In the genomic region with DNA sequence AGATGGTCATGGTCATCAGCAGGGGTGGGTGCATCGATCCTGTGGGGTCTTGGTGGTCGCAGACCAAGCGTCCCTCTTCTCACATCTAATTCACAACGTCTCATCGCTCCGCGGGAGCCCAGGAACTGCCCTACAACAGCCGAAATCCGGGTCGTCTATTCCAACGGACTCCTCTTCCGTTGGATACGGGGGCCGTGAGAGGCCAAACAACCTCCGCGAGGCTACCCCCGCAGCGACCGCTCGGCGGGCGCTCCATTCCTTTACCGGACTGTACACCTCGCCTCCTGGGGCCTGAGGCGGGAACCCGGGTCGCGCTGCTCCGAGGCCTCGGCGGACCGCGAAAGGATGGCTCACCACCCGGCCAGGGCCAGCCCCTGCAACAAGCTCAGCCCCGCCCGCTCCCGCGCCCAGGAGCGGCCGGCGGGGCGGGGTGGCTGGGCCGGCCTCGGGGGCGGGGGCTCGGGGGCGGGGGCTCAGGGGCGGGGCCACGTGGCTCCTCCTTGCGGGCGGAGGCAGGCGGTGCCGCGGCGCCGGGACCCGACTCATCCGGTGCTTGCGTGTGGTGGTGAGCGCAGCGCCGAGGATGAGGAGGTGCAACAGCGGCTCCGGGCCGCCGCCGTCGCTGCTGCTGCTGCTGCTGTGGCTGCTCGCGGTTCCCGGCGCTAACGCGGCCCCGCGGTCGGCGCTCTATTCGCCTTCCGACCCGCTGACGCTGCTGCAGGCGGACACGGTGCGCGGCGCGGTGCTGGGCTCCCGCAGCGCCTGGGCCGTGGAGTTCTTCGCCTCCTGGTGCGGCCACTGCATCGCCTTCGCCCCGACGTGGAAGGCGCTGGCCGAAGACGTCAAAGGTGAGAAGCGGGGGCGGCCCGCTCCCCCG, we compare ENCODE assay signal across 1 cellular context.
TF ChIP-seq lines count a peak whose summit lies in the region.

A gene with protein sequence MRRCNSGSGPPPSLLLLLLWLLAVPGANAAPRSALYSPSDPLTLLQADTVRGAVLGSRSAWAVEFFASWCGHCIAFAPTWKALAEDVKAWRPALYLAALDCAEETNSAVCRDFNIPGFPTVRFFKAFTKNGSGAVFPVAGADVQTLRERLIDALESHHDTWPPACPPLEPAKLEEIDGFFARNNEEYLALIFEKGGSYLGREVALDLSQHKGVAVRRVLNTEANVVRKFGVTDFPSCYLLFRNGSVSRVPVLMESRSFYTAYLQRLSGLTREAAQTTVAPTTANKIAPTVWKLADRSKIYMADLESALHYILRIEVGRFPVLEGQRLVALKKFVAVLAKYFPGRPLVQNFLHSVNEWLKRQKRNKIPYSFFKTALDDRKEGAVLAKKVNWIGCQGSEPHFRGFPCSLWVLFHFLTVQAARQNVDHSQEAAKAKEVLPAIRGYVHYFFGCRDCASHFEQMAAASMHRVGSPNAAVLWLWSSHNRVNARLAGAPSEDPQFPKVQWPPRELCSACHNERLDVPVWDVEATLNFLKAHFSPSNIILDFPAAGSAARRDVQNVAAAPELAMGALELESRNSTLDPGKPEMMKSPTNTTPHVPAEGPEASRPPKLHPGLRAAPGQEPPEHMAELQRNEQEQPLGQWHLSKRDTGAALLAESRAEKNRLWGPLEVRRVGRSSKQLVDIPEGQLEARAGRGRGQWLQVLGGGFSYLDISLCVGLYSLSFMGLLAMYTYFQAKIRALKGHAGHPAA (plus strand): TSS at position 545 of the 877 bp plus-strand sequence. CDS start 39 bp downstream, at position 584.

TF ChIP-seq in H1, 55 proteins besides CTCF, POLR2A, EP300 and RAD21:
- TF ChIP-seq BRCA1 (IDR thresholded peaks at IDR 0.05; ENCODE audit: low read depth, low read length) (no peak), POLR2AphosphoS5 (IDR thresholded peaks at IDR 0.05; ENCODE audit: low read depth, low read length) (peak; percentile 74), CTBP2 (IDR thresholded peaks at IDR 0.05; ENCODE audit: borderline replicate concordance, insufficient read depth, insufficient read length, low read length) (no peak), TCF12 (IDR thresholded peaks at IDR 0.05; ENCODE audit: low read depth, low read length) (no peak), RNF2 (IDR thresholded peaks at IDR 0.05; ENCODE audit: borderline replicate concordance, low read depth, low read length, missing control alignments, poor library complexity, severe bottlenecking) (no peak), SIN3A (conservative IDR thresholded peaks at IDR 0.05 in 1 of 2, IDR thresholded peaks at IDR 0.05 in 1 of 2; ENCODE audit: low read depth in 1 of 2, low read length in 2 of 2) (peak in 1 of 2 experiments; percentile 16; a peak in 1 of 4 replicates), BACH1 (IDR thresholded peaks at IDR 0.05; ENCODE audit: low read length) (no peak), SAP30 (IDR thresholded peaks at IDR 0.05; ENCODE audit: insufficient read depth, insufficient replicate concordance, low read length) (no peak), PHF8 (conservative IDR thresholded peaks at IDR 0.05; ENCODE audit: low read depth, low read length) (peak; percentile 77), POU5F1 (IDR thresholded peaks at IDR 0.05; ENCODE audit: low read depth, low read length) (no peak), TBP (IDR thresholded peaks at IDR 0.05; ENCODE audit: low read depth, low read length) (peak; percentile 53), SRF (IDR thresholded peaks at IDR 0.05; ENCODE audit: low read depth, low read length) (no peak), KDM1A (IDR thresholded peaks at IDR 0.05; ENCODE audit: borderline replicate concordance, low read length) (no peak), RBBP5 (IDR thresholded peaks at IDR 0.05; ENCODE audit: borderline replicate concordance, low read depth, low read length) (peak; percentile 77; the same call in 1 of the 2 replicates), KDM4A (IDR thresholded peaks at IDR 0.05; ENCODE audit: low read depth, low read length, severe bottlenecking) (peak; percentile 98), SP4 (IDR thresholded peaks at IDR 0.05; ENCODE audit: low read length) (no peak), CHD2 (IDR thresholded peaks at IDR 0.05; ENCODE audit: low read length) (no peak), SIX5 (IDR thresholded peaks at IDR 0.05; ENCODE audit: low read depth, low read length) (no peak), TAF1 (IDR thresholded peaks at IDR 0.05; ENCODE audit: low read depth, low read length) (peak; percentile 92), RXRA (IDR thresholded peaks at IDR 0.05; ENCODE audit: insufficient read depth, low read depth, low read length) (no peak), EZH2 (IDR thresholded peaks at IDR 0.05; ENCODE audit: low read depth, low read length, severe bottlenecking) (peak; percentile 41), CREB1 (IDR thresholded peaks at IDR 0.05) (0 out of 2 replicates have a peak, but pooled peaks have one; percentile 25), SP1 (IDR thresholded peaks at IDR 0.05; ENCODE audit: low read depth, low read length) (no peak), GTF2F1 (IDR thresholded peaks at IDR 0.05; ENCODE audit: borderline replicate concordance, low read depth, low read length) (no peak), CEBPB (IDR thresholded peaks at IDR 0.05; ENCODE audit: low read depth, low read length) (no peak), ASH2L (IDR thresholded peaks at IDR 0.05; ENCODE audit: low read length) (no peak), TEAD4 (IDR thresholded peaks at IDR 0.05; ENCODE audit: low read depth, low read length) (no peak), JUN (IDR thresholded peaks at IDR 0.05; ENCODE audit: low read depth, low read length) (no peak), BCL11A (IDR thresholded peaks at IDR 0.05; ENCODE audit: low read depth in 2 of 2, low read length in 2 of 2) (no peak), HDAC2 (IDR thresholded peaks at IDR 0.05; ENCODE audit: borderline replicate concordance in 1 of 2, low read depth in 2 of 2, low read length in 2 of 2) (no peak; a peak in 1 of 4 replicates), EGR1 (IDR thresholded peaks at IDR 0.05; ENCODE audit: borderline replicate concordance, low read depth, low read length) (0 out of 2 replicates have a peak, but pooled peaks have one; percentile 13), GABPA (IDR thresholded peaks at IDR 0.05; ENCODE audit: borderline replicate concordance, insufficient read depth, low read length) (no peak), TAF7 (optimal IDR thresholded peaks at IDR 0.05; ENCODE audit: borderline replicate concordance, low read depth, low read length) (no peak), SUZ12 (IDR thresholded peaks at IDR 0.05; ENCODE audit: low read length) (no peak)
- TF ChIP-seq, protein P1, sequence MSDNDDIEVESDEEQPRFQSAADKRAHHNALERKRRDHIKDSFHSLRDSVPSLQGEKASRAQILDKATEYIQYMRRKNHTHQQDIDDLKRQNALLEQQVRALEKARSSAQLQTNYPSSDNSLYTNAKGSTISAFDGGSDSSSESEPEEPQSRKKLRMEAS (IDR thresholded peaks at IDR 0.05): no peak
- TF ChIP-seq, protein P2, sequence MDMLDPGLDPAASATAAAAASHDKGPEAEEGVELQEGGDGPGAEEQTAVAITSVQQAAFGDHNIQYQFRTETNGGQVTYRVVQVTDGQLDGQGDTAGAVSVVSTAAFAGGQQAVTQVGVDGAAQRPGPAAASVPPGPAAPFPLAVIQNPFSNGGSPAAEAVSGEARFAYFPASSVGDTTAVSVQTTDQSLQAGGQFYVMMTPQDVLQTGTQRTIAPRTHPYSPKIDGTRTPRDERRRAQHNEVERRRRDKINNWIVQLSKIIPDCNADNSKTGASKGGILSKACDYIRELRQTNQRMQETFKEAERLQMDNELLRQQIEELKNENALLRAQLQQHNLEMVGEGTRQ (IDR thresholded peaks at IDR 0.05; ENCODE audit: low read length): peak; percentile 23; the same call in 1 of the 2 replicates
- TF ChIP-seq, protein P3, sequence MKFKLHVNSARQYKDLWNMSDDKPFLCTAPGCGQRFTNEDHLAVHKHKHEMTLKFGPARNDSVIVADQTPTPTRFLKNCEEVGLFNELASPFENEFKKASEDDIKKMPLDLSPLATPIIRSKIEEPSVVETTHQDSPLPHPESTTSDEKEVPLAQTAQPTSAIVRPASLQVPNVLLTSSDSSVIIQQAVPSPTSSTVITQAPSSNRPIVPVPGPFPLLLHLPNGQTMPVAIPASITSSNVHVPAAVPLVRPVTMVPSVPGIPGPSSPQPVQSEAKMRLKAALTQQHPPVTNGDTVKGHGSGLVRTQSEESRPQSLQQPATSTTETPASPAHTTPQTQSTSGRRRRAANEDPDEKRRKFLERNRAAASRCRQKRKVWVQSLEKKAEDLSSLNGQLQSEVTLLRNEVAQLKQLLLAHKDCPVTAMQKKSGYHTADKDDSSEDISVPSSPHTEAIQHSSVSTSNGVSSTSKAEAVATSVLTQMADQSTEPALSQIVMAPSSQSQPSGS (IDR thresholded peaks at IDR 0.05; ENCODE audit: low read length): no peak
- TF ChIP-seq, protein P4, sequence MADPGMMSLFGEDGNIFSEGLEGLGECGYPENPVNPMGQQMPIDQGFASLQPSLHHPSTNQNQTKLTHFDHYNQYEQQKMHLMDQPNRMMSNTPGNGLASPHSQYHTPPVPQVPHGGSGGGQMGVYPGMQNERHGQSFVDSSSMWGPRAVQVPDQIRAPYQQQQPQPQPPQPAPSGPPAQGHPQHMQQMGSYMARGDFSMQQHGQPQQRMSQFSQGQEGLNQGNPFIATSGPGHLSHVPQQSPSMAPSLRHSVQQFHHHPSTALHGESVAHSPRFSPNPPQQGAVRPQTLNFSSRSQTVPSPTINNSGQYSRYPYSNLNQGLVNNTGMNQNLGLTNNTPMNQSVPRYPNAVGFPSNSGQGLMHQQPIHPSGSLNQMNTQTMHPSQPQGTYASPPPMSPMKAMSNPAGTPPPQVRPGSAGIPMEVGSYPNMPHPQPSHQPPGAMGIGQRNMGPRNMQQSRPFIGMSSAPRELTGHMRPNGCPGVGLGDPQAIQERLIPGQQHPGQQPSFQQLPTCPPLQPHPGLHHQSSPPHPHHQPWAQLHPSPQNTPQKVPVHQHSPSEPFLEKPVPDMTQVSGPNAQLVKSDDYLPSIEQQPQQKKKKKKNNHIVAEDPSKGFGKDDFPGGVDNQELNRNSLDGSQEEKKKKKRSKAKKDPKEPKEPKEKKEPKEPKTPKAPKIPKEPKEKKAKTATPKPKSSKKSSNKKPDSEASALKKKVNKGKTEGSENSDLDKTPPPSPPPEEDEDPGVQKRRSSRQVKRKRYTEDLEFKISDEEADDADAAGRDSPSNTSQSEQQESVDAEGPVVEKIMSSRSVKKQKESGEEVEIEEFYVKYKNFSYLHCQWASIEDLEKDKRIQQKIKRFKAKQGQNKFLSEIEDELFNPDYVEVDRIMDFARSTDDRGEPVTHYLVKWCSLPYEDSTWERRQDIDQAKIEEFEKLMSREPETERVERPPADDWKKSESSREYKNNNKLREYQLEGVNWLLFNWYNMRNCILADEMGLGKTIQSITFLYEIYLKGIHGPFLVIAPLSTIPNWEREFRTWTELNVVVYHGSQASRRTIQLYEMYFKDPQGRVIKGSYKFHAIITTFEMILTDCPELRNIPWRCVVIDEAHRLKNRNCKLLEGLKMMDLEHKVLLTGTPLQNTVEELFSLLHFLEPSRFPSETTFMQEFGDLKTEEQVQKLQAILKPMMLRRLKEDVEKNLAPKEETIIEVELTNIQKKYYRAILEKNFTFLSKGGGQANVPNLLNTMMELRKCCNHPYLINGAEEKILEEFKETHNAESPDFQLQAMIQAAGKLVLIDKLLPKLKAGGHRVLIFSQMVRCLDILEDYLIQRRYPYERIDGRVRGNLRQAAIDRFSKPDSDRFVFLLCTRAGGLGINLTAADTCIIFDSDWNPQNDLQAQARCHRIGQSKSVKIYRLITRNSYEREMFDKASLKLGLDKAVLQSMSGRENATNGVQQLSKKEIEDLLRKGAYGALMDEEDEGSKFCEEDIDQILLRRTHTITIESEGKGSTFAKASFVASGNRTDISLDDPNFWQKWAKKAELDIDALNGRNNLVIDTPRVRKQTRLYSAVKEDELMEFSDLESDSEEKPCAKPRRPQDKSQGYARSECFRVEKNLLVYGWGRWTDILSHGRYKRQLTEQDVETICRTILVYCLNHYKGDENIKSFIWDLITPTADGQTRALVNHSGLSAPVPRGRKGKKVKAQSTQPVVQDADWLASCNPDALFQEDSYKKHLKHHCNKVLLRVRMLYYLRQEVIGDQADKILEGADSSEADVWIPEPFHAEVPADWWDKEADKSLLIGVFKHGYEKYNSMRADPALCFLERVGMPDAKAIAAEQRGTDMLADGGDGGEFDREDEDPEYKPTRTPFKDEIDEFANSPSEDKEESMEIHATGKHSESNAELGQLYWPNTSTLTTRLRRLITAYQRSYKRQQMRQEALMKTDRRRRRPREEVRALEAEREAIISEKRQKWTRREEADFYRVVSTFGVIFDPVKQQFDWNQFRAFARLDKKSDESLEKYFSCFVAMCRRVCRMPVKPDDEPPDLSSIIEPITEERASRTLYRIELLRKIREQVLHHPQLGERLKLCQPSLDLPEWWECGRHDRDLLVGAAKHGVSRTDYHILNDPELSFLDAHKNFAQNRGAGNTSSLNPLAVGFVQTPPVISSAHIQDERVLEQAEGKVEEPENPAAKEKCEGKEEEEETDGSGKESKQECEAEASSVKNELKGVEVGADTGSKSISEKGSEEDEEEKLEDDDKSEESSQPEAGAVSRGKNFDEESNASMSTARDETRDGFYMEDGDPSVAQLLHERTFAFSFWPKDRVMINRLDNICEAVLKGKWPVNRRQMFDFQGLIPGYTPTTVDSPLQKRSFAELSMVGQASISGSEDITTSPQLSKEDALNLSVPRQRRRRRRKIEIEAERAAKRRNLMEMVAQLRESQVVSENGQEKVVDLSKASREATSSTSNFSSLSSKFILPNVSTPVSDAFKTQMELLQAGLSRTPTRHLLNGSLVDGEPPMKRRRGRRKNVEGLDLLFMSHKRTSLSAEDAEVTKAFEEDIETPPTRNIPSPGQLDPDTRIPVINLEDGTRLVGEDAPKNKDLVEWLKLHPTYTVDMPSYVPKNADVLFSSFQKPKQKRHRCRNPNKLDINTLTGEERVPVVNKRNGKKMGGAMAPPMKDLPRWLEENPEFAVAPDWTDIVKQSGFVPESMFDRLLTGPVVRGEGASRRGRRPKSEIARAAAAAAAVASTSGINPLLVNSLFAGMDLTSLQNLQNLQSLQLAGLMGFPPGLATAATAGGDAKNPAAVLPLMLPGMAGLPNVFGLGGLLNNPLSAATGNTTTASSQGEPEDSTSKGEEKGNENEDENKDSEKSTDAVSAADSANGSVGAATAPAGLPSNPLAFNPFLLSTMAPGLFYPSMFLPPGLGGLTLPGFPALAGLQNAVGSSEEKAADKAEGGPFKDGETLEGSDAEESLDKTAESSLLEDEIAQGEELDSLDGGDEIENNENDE (IDR thresholded peaks at IDR 0.05; ENCODE audit: insufficient replicate concordance, low read length): no peak
